Comparison of ENCODE assay signal across 13 cellular contexts in the genomic region with DNA sequence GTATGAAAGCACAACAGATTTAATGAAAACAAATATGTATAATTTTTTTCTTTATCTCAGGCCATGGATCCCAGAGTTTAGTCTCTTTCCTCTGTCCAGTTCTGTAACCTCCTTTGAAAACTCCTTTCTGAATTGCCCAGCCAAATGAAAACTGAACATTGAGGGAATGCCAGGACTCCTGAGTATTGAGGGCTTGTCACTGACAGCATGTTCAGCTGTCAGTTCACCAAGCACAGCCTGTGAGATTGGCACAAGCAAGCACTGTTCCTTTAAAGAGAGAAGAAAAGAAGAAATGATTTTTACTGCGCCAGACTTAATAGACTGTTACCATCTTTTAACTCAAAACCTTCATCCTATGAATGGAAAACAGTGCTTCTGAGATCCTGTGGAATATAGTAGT.
"Had no signal": no experiment of that assay in that cellular context is flagged by ENCODE, and none has a peak within 500 bp of the region (broad histone marks: within the 10 kb centered on the region; RNA-seq: fewer than 3 reads in every experiment).

No MANE protein-coding gene starts in this region.

- ATAC-seq: left lobe of liver; mucosa of descending colon; naive thymus-derived CD4-positive, alpha-beta T cell had no signal

- H3K9me3 Mint-ChIP-seq: activated CD4-positive, alpha-beta memory T cell treated with anti-CD3 and anti-CD28 coated beads for 36 hours; activated naive CD4-positive, alpha-beta T cell treated with anti-CD3 and anti-CD28 coated beads, Interleukin-2, amount 10 ng/mL, durations not matched to agents 7 days and 5 days had no signal

- H3K4me3 Mint-ChIP-seq: activated CD4-positive, alpha-beta memory T cell treated with anti-CD3 and anti-CD28 coated beads for 36 hours; activated naive CD4-positive, alpha-beta T cell treated with anti-CD3 and anti-CD28 coated beads, Interleukin-2, amount 10 ng/mL, durations not matched to agents 7 days and 5 days; naive thymus-derived CD4-positive, alpha-beta T cell had no signal

- DNase-seq: activated CD4-positive, alpha-beta memory T cell treated with anti-CD3 and anti-CD28 coated beads for 36 hours; activated effector memory CD4-positive, alpha-beta T cell treated with Interleukin-2 at 50 U/mL for 16 hours; activated naive CD4-positive, alpha-beta T cell treated with anti-CD3 and anti-CD28 coated beads, Interleukin-2, amount 10 ng/mL, durations not matched to agents 7 days and 5 days; foreskin fibroblast; mammary epithelial cell; mucosa of descending colon; naive thymus-derived CD4-positive, alpha-beta T cell; ovary; sigmoid colon; spleen; stimulated activated CD4-positive, alpha-beta T cell treated with anti-CD3 and anti-CD28 coated beads, Interleukin-4, amount 100 ng/mL, for 4 hours; stimulated activated naive CD4-positive, alpha-beta T cell had no signal

- H3K27ac Mint-ChIP-seq: activated CD4-positive, alpha-beta memory T cell treated with anti-CD3 and anti-CD28 coated beads for 36 hours; activated naive CD4-positive, alpha-beta T cell treated with anti-CD3 and anti-CD28 coated beads, Interleukin-2, amount 10 ng/mL, durations not matched to agents 7 days and 5 days had no signal

- H3K27me3 Mint-ChIP-seq: activated CD4-positive, alpha-beta memory T cell treated with anti-CD3 and anti-CD28 coated beads for 36 hours; activated naive CD4-positive, alpha-beta T cell treated with anti-CD3 and anti-CD28 coated beads, Interleukin-2, amount 10 ng/mL, durations not matched to agents 7 days and 5 days; naive thymus-derived CD4-positive, alpha-beta T cell had no signal
